Comparison of ENCODE assay signal across 23 cellular contexts in the genomic region with DNA sequence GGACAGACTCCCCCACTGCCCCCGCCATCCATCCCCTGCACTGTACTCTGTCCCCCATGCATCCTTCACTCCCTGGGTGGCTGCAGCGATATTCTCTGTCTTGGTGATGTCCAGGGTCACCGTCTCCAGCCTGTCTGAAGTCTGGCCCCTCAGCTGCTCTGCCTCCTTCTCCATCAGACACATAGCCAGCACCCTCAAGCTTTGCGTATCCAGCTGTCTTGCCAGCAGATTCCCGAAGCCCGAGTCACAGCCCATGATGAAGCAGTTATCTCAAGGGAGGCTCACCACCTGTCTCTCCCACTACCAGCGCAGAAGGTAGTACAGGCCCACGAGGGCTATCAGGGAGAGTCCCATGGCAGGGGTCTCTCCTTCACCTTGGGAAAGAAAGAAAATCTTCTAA.
DNase-seq lines count a peak whose midpoint lies in the region; TF ChIP-seq lines count a peak whose summit lies in the region.
"Had no signal": no experiment of that assay in that cellular context is flagged by ENCODE, and none has a peak within 500 bp of the region (broad histone marks: within the 10 kb centered on the region; RNA-seq: fewer than 3 reads in every experiment).

No MANE protein-coding gene starts in this region.

- H4K20me1 ChIP-seq in neural progenitor cell (ENCODE audit: low read depth) = no peaks in the 10 kb centered on the region

- no peak overlapping the region for H3K4me3 Mint-ChIP-seq in chondrocyte (ENCODE audit: unreplicated experiment)
- no peak overlapping the region for H3K4me3 Mint-ChIP-seq in neural progenitor cell
- H3K4me3 Mint-ChIP-seq: activated CD4-positive, alpha-beta T cell treated with anti-CD3 and anti-CD28 coated beads for 36 hours; B cell; stimulated activated naive CD8-positive, alpha-beta T cell treated with anti-CD3 and anti-CD28 coated beads, Interleukin-15, Interleukin-2, amounts not matched to agents 100 ng/mL and 50 ng/mL, for 24 hours had no signal

- no peaks in the 10 kb centered on the region for H3K27me3 Mint-ChIP-seq in chondrocyte (ENCODE audit: low read depth)
- H3K27me3 Mint-ChIP-seq in neural progenitor cell (ENCODE audit: insufficient read depth, low read depth) = no peaks in the 10 kb centered on the region

- H3K4me3 ChIP-seq in MG63 (no peak overlapping the region), neural progenitor cell (no peak overlapping the region)
- H3K4me3 ChIP-seq: adrenal gland, dorsolateral prefrontal cortex, skin epidermis had no signal

- H3F3A ChIP-seq in neural progenitor cell (ENCODE audit: low read depth) = no peaks in the 10 kb centered on the region

- H3K27ac Mint-ChIP-seq in chondrocyte (ENCODE audit: unreplicated experiment) (peak overlapping the region; percentile 75), neural progenitor cell (no peak overlapping the region)
- H3K27ac Mint-ChIP-seq: activated CD4-positive, alpha-beta T cell treated with anti-CD3 and anti-CD28 coated beads for 36 hours; B cell; stimulated activated naive CD8-positive, alpha-beta T cell treated with anti-CD3 and anti-CD28 coated beads, Interleukin-15, Interleukin-2, amounts not matched to agents 100 ng/mL and 50 ng/mL, for 24 hours had no signal

- DNase-seq in Daoy (ENCODE audit: low read depth) = peak; percentile 24
- peak; percentile 77 for DNase-seq in MG63
- DNase-seq in chondrocyte (ENCODE audit: low spot score) = no peak
- no peak for DNase-seq in neural progenitor cell (ENCODE audit: low spot score)
- DNase-seq in activated naive CD4-positive, alpha-beta T cell treated with Interleukin-2 at 50 U/mL for 16 hours = no peak
- DNase-seq in NCI-H1694 treated with DMSO at 0.1 percent for 48 hours (lab: John Stamatoyannopoulos, UW) = no peak
- DNase-seq in NCI-H2227 treated with DMSO at 0.1 percent for 48 hours (lab: John Stamatoyannopoulos, UW) = no peak
- DNase-seq in SK-N-DZ (ENCODE audit: low spot score) = no peak
- DNase-seq: activated CD4-positive, alpha-beta T cell treated with anti-CD3 and anti-CD28 coated beads for 36 hours; activated T-cell treated with anti-CD3 and anti-CD28 coated beads, Interleukin-2, amount 50 U/mL, for 1 hour; DMS 273 treated with DMSO at 0.1 percent for 48 hours; dorsolateral prefrontal cortex; Kasumi-1; NCI-H1694; NCI-H774; SHP77 treated with DMSO at 0.1 percent for 48 hours; T-helper 9 cell had no signal

- H3K27ac ChIP-seq in neural progenitor cell = no peak overlapping the region
- H3K27ac ChIP-seq: HL-60, neutrophil, skin epidermis had no signal

- peaks cover 53% of the 10 kb centered on the region for H3K4me1 Mint-ChIP-seq in chondrocyte (ENCODE audit: low read depth)
- no peaks in the 10 kb centered on the region for H3K4me1 Mint-ChIP-seq in neural progenitor cell

- H3K4me2 ChIP-seq in neural progenitor cell = no peak overlapping the region

- H3K36me3 ChIP-seq in MG63 = no peaks in the 10 kb centered on the region
- H3K36me3 ChIP-seq in neural progenitor cell = no peaks in the 10 kb centered on the region
- H3K36me3 ChIP-seq: adrenal gland, neutrophil had no signal

- H3K9ac ChIP-seq in neural progenitor cell = no peak overlapping the region

- no peaks in the 10 kb centered on the region for H3K79me2 ChIP-seq in neural progenitor cell (ENCODE audit: low read depth)

- no peaks in the 10 kb centered on the region for H3K4me1 ChIP-seq in neural progenitor cell

- no peaks in the 10 kb centered on the region for H3K27me3 ChIP-seq in MG63
- no peaks in the 10 kb centered on the region for H3K27me3 ChIP-seq in neural progenitor cell
- H3K27me3 ChIP-seq: adrenal gland, dorsolateral prefrontal cortex had no signal

- H2AFZ ChIP-seq in neural progenitor cell (replicated peaks) = peak overlapping the region; percentile 56

- H3K36me3 Mint-ChIP-seq in chondrocyte (ENCODE audit: low read depth) = no peaks in the 10 kb centered on the region
- no peaks in the 10 kb centered on the region for H3K36me3 Mint-ChIP-seq in neural progenitor cell

- TF ChIP-seq CTCF in chondrocyte (IDR thresholded peaks at IDR 0.05) = no peak
- no peak for TF ChIP-seq CTCF in neural progenitor cell (IDR thresholded peaks at IDR 0.05)

- H3K9me3 ChIP-seq in MG63 (peaks cover 2% of the 10 kb centered on the region; the same call in 1 of the 2 replicates), neural progenitor cell (ENCODE audit: low read depth) (no peaks in the 10 kb centered on the region)
- H3K9me3 ChIP-seq: adrenal gland, neutrophil had no signal

- H3K9me3 Mint-ChIP-seq in chondrocyte (ENCODE audit: low read depth) = no peaks in the 10 kb centered on the region
- no peaks in the 10 kb centered on the region for H3K9me3 Mint-ChIP-seq in neural progenitor cell
- H3K9me3 Mint-ChIP-seq: stimulated activated naive CD8-positive, alpha-beta T cell treated with anti-CD3 and anti-CD28 coated beads, Interleukin-15, Interleukin-2, amounts not matched to agents 100 ng/mL and 50 ng/mL, for 24 hours had no signal

Comparison
In these comparisons a context has a peak if more than half of its experiments do, and no peak if none do; other contexts are left out.
1. DNase-seq: peak in Daoy (single experiment) and MG63 (single experiment); none in chondrocyte (single experiment), neural progenitor cell (single experiment), activated naive CD4-positive, alpha-beta T cell treated with Interleukin-2 at 50 U/mL for 16 hours (single experiment), NCI-H1694 treated with DMSO at 0.1 percent for 48 hours (single experiment), NCI-H2227 treated with DMSO at 0.1 percent for 48 hours (single experiment) and SK-N-DZ (single experiment).